ENCODE assay signal across 15 cellular contexts in the genomic region with DNA sequence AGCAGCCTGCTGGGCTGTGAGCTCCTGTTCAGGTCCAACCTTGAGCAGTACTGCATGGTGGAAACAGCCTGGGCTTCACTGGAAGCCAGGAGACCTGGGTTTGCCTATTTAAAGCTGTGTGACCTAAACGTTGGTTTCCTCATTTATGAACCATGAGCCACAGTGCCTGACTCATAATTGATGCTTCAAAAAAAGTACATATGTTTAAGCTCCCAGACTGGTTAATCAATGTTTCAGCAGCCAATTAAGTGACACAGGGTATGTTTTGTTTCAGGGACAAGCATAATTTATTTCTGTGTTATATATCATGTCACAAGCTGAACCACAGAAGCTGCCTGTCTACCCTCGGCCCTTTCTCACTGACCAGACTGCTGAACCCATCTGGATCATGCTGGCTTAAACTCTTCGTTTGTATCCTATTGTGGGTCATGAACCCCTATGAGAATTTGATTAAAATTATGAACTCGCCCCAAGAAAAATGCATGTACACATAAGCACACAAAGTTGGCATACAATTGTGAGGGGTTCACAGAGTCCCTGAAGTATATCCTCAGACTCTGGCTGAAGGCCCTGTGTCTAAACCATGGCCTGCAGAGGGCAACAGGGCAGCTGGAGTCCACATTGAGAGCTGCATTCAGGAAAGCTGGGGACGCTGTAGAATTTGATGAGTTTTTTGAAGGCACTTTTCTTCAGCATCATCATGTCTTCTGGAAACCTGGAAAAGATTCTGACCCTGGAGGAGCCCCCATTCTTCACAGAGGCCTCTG. TPM values are rescaled to one million over a fixed set of nuclear protein-coding genes. Genes with fewer than 3 reads are reported as not detected.
DNase-seq lines count a peak whose midpoint lies in the region; ATAC-seq, FAIRE-seq and TF ChIP-seq lines count a peak whose summit lies in the region.
"Had no signal": no experiment of that assay in that cellular context is flagged by ENCODE, and none has a peak within 500 bp of the region (broad histone marks: within the 10 kb centered on the region; RNA-seq: fewer than 3 reads in every experiment).

No MANE protein-coding gene starts in this region.

- H3K79me2 ChIP-seq in astrocyte (ENCODE audit: insufficient read depth, low read length) (no peaks in the 10 kb centered on the region), hepatocyte (no peaks in the 10 kb centered on the region)

- ATAC-seq in HG03565 (IDR thresholded peaks at IDR 0.05; ENCODE audit: unreplicated experiment), result no peak
- no peak for ATAC-seq in GM18502 (IDR thresholded peaks at IDR 0.05; ENCODE audit: poor library complexity, unreplicated experiment)
- ATAC-seq: left cardiac atrium, T-cell had no signal

- peak; percentile 27 for DNase-seq in NOMO-1 treated with DMSO at 0.1 percent for 48 hours (lab: John Stamatoyannopoulos, UW; ENCODE audit: unreplicated experiment)
- no peak for DNase-seq in NOMO-1 treated with dmso at 0.1 percent for 144 hours (lab: John Stamatoyannopoulos, UW; ENCODE audit: unreplicated experiment)
- DNase-seq in M059J (ENCODE audit: low read depth), result peak; percentile 53
- peak; percentile 69 for DNase-seq in astrocyte (ENCODE audit: low read depth)
- no peak for DNase-seq in nephron progenitor cell
- no peak for DNase-seq in hepatocyte (ENCODE audit: low spot score)
- DNase-seq: 8988T; central memory CD4-positive, alpha-beta T cell; DMS153; left cardiac atrium; NCI-H1105 treated with DMSO at 0.1 percent for 48 hours; stimulated activated naive CD4-positive, alpha-beta T cell; T-cell had no signal

- WGBS in hepatocyte (ENCODE audit: low lambda C conversion rate, missing lambda C conversion rate), result 81% methylated on average over 5 of the region's 5 CpGs

- H3K27me3 Mint-ChIP-seq in astrocyte (ENCODE audit: low read depth, unreplicated experiment) (peaks cover 2% of the 10 kb centered on the region), nephron progenitor cell (ENCODE audit: low read depth, poor library complexity) (no peaks in the 10 kb centered on the region)
- H3K27me3 Mint-ChIP-seq: T-cell had no signal

- H2AFZ ChIP-seq in astrocyte (ENCODE audit: low read depth, low read length) (no peak overlapping the region), hepatocyte (no peak overlapping the region)

- H3K9ac ChIP-seq in astrocyte (ENCODE audit: low read length), result no peak overlapping the region

- no peak overlapping the region for H3K4me3 Mint-ChIP-seq in astrocyte (ENCODE audit: unreplicated experiment)
- no peak overlapping the region for H3K4me3 Mint-ChIP-seq in nephron progenitor cell
- H3K4me3 Mint-ChIP-seq: T-cell had no signal

- H4K20me1 ChIP-seq in astrocyte (ENCODE audit: insufficient read depth, low read length) (no peaks in the 10 kb centered on the region), hepatocyte (ENCODE audit: insufficient read depth, poor library complexity, severe bottlenecking) (no peaks in the 10 kb centered on the region)

- H3K4me1 Mint-ChIP-seq in astrocyte (ENCODE audit: low read depth, unreplicated experiment), result peaks cover 9% of the 10 kb centered on the region
- peaks cover 5% of the 10 kb centered on the region for H3K4me1 Mint-ChIP-seq in nephron progenitor cell

- H3K4me1 ChIP-seq in astrocyte (ENCODE audit: insufficient read depth, low read length) (no peaks in the 10 kb centered on the region), hepatocyte (ENCODE audit: insufficient read depth) (no peaks in the 10 kb centered on the region)

- H3K36me3 ChIP-seq in astrocyte (ENCODE audit: insufficient read depth, low read length) (no peaks in the 10 kb centered on the region), hepatocyte (replicated peaks; ENCODE audit: insufficient read depth, low read depth) (no peaks in the 10 kb centered on the region)

- H3K36me3 Mint-ChIP-seq in astrocyte (ENCODE audit: low read depth, unreplicated experiment) (peaks cover 2% of the 10 kb centered on the region), nephron progenitor cell (ENCODE audit: low read depth) (no peaks in the 10 kb centered on the region)
- H3K36me3 Mint-ChIP-seq: T-cell had no signal

- no peak for TF ChIP-seq CTCF in astrocyte (IDR thresholded peaks at IDR 0.05; ENCODE audit: insufficient read depth, low read depth, low read length)
- TF ChIP-seq CTCF in nephron progenitor cell (IDR thresholded peaks at IDR 0.05), result no peak
- TF ChIP-seq CTCF in hepatocyte (IDR thresholded peaks at IDR 0.05; ENCODE audit: poor library complexity), result no peak

- H3K4me2 ChIP-seq in astrocyte (ENCODE audit: low read length) (no peak overlapping the region), hepatocyte (no peak overlapping the region)

- FAIRE-seq in astrocyte (lab: Jason Lieb, UNC), result no peak

- no peaks in the 10 kb centered on the region for H3K9me2 ChIP-seq in hepatocyte (replicated peaks; ENCODE audit: insufficient read depth)

- no peaks in the 10 kb centered on the region for H3K9me3 ChIP-seq in astrocyte (ENCODE audit: insufficient read depth, low read depth, low read length)
- no peaks in the 10 kb centered on the region for H3K9me3 ChIP-seq in hepatocyte (ENCODE audit: low read depth)

- H3K4me3 ChIP-seq in astrocyte (ENCODE audit: insufficient read depth, low read depth, low read length) (no peak overlapping the region), hepatocyte (no peak overlapping the region)

- H3K9me3 Mint-ChIP-seq in astrocyte (ENCODE audit: unreplicated experiment) (no peaks in the 10 kb centered on the region), nephron progenitor cell (no peaks in the 10 kb centered on the region)

- H3K27ac ChIP-seq in astrocyte (ENCODE audit: low read depth, low read length), result no peak overlapping the region
- H3K27ac ChIP-seq in hepatocyte, result no peak overlapping the region

- H3K27me3 ChIP-seq in astrocyte (ENCODE audit: insufficient read depth, low read length) (no peaks in the 10 kb centered on the region), hepatocyte (no peaks in the 10 kb centered on the region)

- no peak overlapping the region for H3K27ac Mint-ChIP-seq in astrocyte (ENCODE audit: unreplicated experiment)
- peak overlapping the region; percentile 21 for H3K27ac Mint-ChIP-seq in nephron progenitor cell
- H3K27ac Mint-ChIP-seq: T-cell had no signal

RNA-seq across cellular contexts. Expression of gene HDC, which starts 23.7 kb away (rescaled TPM):
- total RNA-seq in M059J (2014; rRNA removed; shearing (Covaris generic)), result 0.05 and 0.10 TPM in 2 replicates
- total RNA-seq in astrocyte (not detected in 2 replicates), hepatocyte (0.44 TPM in 1 of 2 replicates, not detected in the other)
- not detected in 2 replicates for polyA plus RNA-seq in hepatocyte

RNA-seq across cellular contexts. Expression of gene SLC27A2, which starts 59.9 kb away (rescaled TPM):
- 43.0 and 60.3 TPM in 2 replicates for total RNA-seq in M059J (2014; rRNA removed; shearing (Covaris generic))
- total RNA-seq in astrocyte (0.82 TPM in 1 of 2 replicates, not detected in the other), hepatocyte (37.0 and 41.3 TPM in 2 replicates)
- 10.1 and 24.8 TPM in 2 replicates for polyA plus RNA-seq in hepatocyte

Comparison
In these comparisons a context has a peak if more than half of its experiments do, and no peak if none do; other contexts are left out.
1. DNase-seq: peak in NOMO-1 treated with DMSO at 0.1 percent for 48 hours (single experiment), M059J (single experiment) and astrocyte (single experiment); none in NOMO-1 treated with dmso at 0.1 percent for 144 hours (single experiment), nephron progenitor cell (single experiment) and hepatocyte (single experiment).
2. RNA of gene SLC27A2, which starts 59.9 kb away (total RNA-seq): 43.0 to 60.3 TPM in M059J and 37.0 to 41.3 TPM in hepatocyte; 0.82 TPM in astrocyte; every median in the first group is over 10 times any median in the second.